ENCODE assay signal across 9 cellular contexts in genomic region chr22:47837703-47838102, GRCh38.
DNase-seq lines count a peak whose midpoint lies in the region; ATAC-seq and TF ChIP-seq lines count a peak whose summit lies in the region.
"Had no signal": no experiment of that assay in that cellular context is flagged by ENCODE, and none has a peak within 500 bp of the region (broad histone marks: within the 10 kb centered on the region; RNA-seq: fewer than 3 reads in every experiment).

No MANE protein-coding gene starts in this region.

- no peaks in the 10 kb centered on the region for H3K4me1 ChIP-seq in psoas muscle
- H3K4me1 ChIP-seq: heart left ventricle had no signal

- no peak overlapping the region for H3K4me3 ChIP-seq in Jurkat, Clone E6-1 (ENCODE audit: low read length)
- no peak overlapping the region for H3K4me3 ChIP-seq in SU-DHL-6 (ENCODE audit: insufficient read depth, low read length, poor library complexity, severe bottlenecking)
- no peak overlapping the region for H3K4me3 ChIP-seq in psoas muscle
- H3K4me3 ChIP-seq: heart left ventricle had no signal

- peak; percentile 48 for DNase-seq in DMS53 (lab: John Stamatoyannopoulos, UW)
- no peak for DNase-seq in DMS53 treated with DMSO at 0.1 percent for 48 hours (lab: John Stamatoyannopoulos, UW; ENCODE audit: unreplicated experiment)
- peak; percentile 44 for DNase-seq in Jurkat, Clone E6-1 (ENCODE audit: low read depth, low spot score)
- no peak for DNase-seq in left colon
- no peak for DNase-seq in NCI-H526 treated with DMSO at 0.1 percent for 48 hours (lab: John Stamatoyannopoulos, UW)
- no peak for DNase-seq in psoas muscle
- no peak for DNase-seq in OCI-M2 (lab: John Stamatoyannopoulos, UW; ENCODE audit: unreplicated experiment)
- DNase-seq: heart left ventricle had no signal

- H3K36me3 ChIP-seq in SU-DHL-6 (ENCODE audit: low read length) = no peaks in the 10 kb centered on the region
- H3K36me3 ChIP-seq in psoas muscle (ENCODE audit: insufficient read depth in 1 of 2, low read depth in 1 of 2) = no peaks in the 10 kb centered on the region
- H3K36me3 ChIP-seq: heart left ventricle had no signal

- no peak overlapping the region for H3K27ac ChIP-seq in SU-DHL-6 (ENCODE audit: low read depth, low read length)
- H3K27ac ChIP-seq in psoas muscle = no peak overlapping the region
- H3K27ac ChIP-seq: heart left ventricle had no signal

- H3K9me3 ChIP-seq in SU-DHL-6 (ENCODE audit: insufficient read depth, low read length) = no peaks in the 10 kb centered on the region
- no peaks in the 10 kb centered on the region for H3K9me3 ChIP-seq in psoas muscle
- H3K9me3 ChIP-seq: heart left ventricle had no signal

- H3K79me2 ChIP-seq in SU-DHL-6 (ENCODE audit: insufficient read depth, low read length) = no peaks in the 10 kb centered on the region

- no peak overlapping the region for H3K4me2 ChIP-seq in SU-DHL-6 (ENCODE audit: low read depth, low read length, poor library complexity, severe bottlenecking)

- no peaks in the 10 kb centered on the region for H3K9me2 ChIP-seq in SU-DHL-6 (replicated peaks; ENCODE audit: insufficient read depth, low read length)

- TF ChIP-seq CTCF in SU-DHL-6 (IDR thresholded peaks at IDR 0.05; ENCODE audit: insufficient read depth, low read length, poor library complexity, severe bottlenecking) (peak; percentile 78), psoas muscle (IDR thresholded peaks at IDR 0.05) (no peak)

- no peaks in the 10 kb centered on the region for H3F3A ChIP-seq in SU-DHL-6 (ENCODE audit: insufficient read depth)

- peak overlapping the region; percentile 28 for H2AFZ ChIP-seq in SU-DHL-6 (ENCODE audit: low read depth, low read length, severe bottlenecking)

- WGBS in psoas muscle, 3 donors = 72 to 84% (median 77%) methylated on average over 3 of the region's 3 CpGs

- H3K9ac ChIP-seq in SU-DHL-6 (ENCODE audit: low read length) = no peak overlapping the region

- peak; percentile 26 for ATAC-seq in left colon
- no peak for ATAC-seq in psoas muscle
- ATAC-seq: heart left ventricle had no signal

- no peaks in the 10 kb centered on the region for H3K27me3 ChIP-seq in SU-DHL-6 (ENCODE audit: low read length)
- peaks cover 0 to 4% (median 0%) of the 10 kb centered on the region in 3 donors for H3K27me3 ChIP-seq in psoas muscle (ENCODE audit: insufficient read depth in 3 of 3, low read length in 2 of 3)

- intact Hi-C loops in left colon (cut with DNase I, micrococcal nuclease) (no loop called here), psoas muscle (cut with DNase I) (no loop called here)

- no peaks in the 10 kb centered on the region for H4K20me1 ChIP-seq in SU-DHL-6 (ENCODE audit: low read depth, low read length)

Comparison
In these comparisons a context has a peak if more than half of its experiments do, and no peak if none do; other contexts are left out.
1. DNase-seq: peak in DMS53 (single experiment) and Jurkat, Clone E6-1 (single experiment); none in DMS53 treated with DMSO at 0.1 percent for 48 hours (single experiment), left colon (0 of 2), NCI-H526 treated with DMSO at 0.1 percent for 48 hours (single experiment), psoas muscle (0 of 2) and OCI-M2 (single experiment).